25 cellular contexts compared by ENCODE assay signal in the genomic region with DNA sequence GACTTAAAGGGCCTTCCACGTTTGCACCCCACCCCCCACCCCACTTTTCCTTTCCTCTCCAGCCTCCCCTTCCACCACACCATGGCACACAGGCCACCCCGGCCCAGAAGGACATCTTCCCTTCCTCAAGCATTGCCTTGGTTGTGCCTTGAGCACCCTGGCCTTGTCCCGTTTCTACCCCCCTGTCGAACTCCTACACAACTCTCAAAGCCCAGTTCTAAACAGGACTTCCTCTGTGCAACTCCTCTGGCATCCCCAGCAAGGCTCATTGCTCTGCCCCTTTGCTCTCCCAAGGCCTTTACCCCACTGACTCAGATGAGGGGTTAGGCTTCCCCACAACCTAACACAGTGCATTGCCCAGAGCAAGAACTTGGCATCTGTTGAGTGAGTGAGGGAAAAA.
A peak's percentile ranks its signal among the peaks of the same experiment; 100 is the strongest.
DNase-seq lines count a peak whose midpoint lies in the region; ATAC-seq, FAIRE-seq and TF ChIP-seq lines count a peak whose summit lies in the region.
"Had no signal": no experiment of that assay in that cellular context is flagged by ENCODE, and none has a peak within 500 bp of the region (broad histone marks: within the 10 kb centered on the region; RNA-seq: fewer than 3 reads in every experiment).

No MANE protein-coding gene starts in this region.

- TF ChIP-seq POLR2A in HepG2 (IDR thresholded peaks at IDR 0.05; ENCODE audit: insufficient read depth in 1 of 2, low read depth in 2 of 2, low read length in 2 of 2) = no peak

- H3K18ac ChIP-seq in neuronal stem cell (ENCODE audit: low read length) = peak overlapping the region; percentile 3

- H2BK15ac ChIP-seq in neuronal stem cell (ENCODE audit: low read length) = no peak overlapping the region

- H3K4me3 ChIP-seq in SK-N-SH (ENCODE audit: low read depth in 2 of 2, low read length in 1 of 2) (no peak overlapping the region), endodermal cell (ENCODE audit: low read length) (no peak overlapping the region), neuronal stem cell (ENCODE audit: low read length in 2 of 2) (no peak overlapping the region), HepG2 (replicated peaks in 1 of 3; ENCODE audit: insufficient read depth in 1 of 3, low read depth in 2 of 3, low read length in 3 of 3) (no peak overlapping the region)
- H3K4me3 ChIP-seq: BLaER1, GM12878, GM23248 had no signal

- in situ Hi-C loops in HepG2 (cut with HindIII; ENCODE audit: extremely low pct_ligation_motif_present, low pct_unique_long_range_greater_than_20kb) = no loop called here

- H4K20me1 ChIP-seq in SK-N-SH (ENCODE audit: insufficient read depth) (no peaks in the 10 kb centered on the region), HepG2 (ENCODE audit: insufficient read depth, low read length) (no peaks in the 10 kb centered on the region)
- H4K20me1 ChIP-seq: BLaER1 had no signal

- H3K9me2 ChIP-seq in SK-N-SH = no peaks in the 10 kb centered on the region

- H3K27ac Mint-ChIP-seq in endodermal cell = no peak overlapping the region
- H3K27ac Mint-ChIP-seq: B cell; CD4-positive, CD25-positive, alpha-beta regulatory T cell; CD8-positive, alpha-beta T cell had no signal

- no peak overlapping the region for H3K23ac ChIP-seq in neuronal stem cell (ENCODE audit: low read depth, low read length, poor library complexity)

- H3K27ac ChIP-seq in SK-N-SH (ENCODE audit: low read depth in 2 of 2, low read length in 1 of 2) = no peak overlapping the region
- no peak overlapping the region for H3K27ac ChIP-seq in endodermal cell (ENCODE audit: low read depth, low read length)
- H3K27ac ChIP-seq in neuronal stem cell (replicated peaks; ENCODE audit: low read length) = no peak overlapping the region
- no peak overlapping the region for H3K27ac ChIP-seq in HepG2 (ENCODE audit: extremely low read length, insufficient read depth, low read length)
- H3K27ac ChIP-seq: 22Rv1, BLaER1, C4-2B, GM23248 had no signal

- no peaks in the 10 kb centered on the region for H3K79me1 ChIP-seq in neuronal stem cell (ENCODE audit: low read depth, low read length)

- H2AFZ ChIP-seq in SK-N-SH (ENCODE audit: low read depth) = no peak overlapping the region
- H2AFZ ChIP-seq in neuronal stem cell (ENCODE audit: low read length) = no peak overlapping the region
- no peak overlapping the region for H2AFZ ChIP-seq in HepG2 (ENCODE audit: low read length)
- H2AFZ ChIP-seq: GM23248 had no signal

- H3K36me3 Mint-ChIP-seq in endodermal cell (ENCODE audit: low read depth) = no peaks in the 10 kb centered on the region
- H3K36me3 Mint-ChIP-seq: CD4-positive, CD25-positive, alpha-beta regulatory T cell; CD8-positive, alpha-beta T cell had no signal

- no peak overlapping the region for H2BK120ac ChIP-seq in neuronal stem cell (ENCODE audit: low read depth, low read length)

- no peak overlapping the region for H4K91ac ChIP-seq in neuronal stem cell (ENCODE audit: low read depth, low read length, poor library complexity)

- no peak overlapping the region for H3K14ac ChIP-seq in neuronal stem cell (ENCODE audit: low read length)

- no peak for TF ChIP-seq CTCF in SK-N-SH (IDR thresholded peaks at IDR 0.05)
- TF ChIP-seq CTCF in endodermal cell (conservative IDR thresholded peaks at IDR 0.05) = no peak
- no peak for TF ChIP-seq CTCF in D721Med (IDR thresholded peaks at IDR 0.05; ENCODE audit: insufficient read depth, missing control alignments)
- TF ChIP-seq CTCF in HepG2 (CRISPR knock-in tag; IDR thresholded peaks at IDR 0.05) = no peak

- intact Hi-C loops in HepG2 (cut with micrococcal nuclease; ENCODE audit: unreplicated experiment) = no loop called here

- no peaks in the 10 kb centered on the region for H3K4me1 Mint-ChIP-seq in endodermal cell

- no peak overlapping the region for H3K4ac ChIP-seq in neuronal stem cell (ENCODE audit: low read length)

- H3K4me1 ChIP-seq in SK-N-SH (ENCODE audit: control insufficient read depth in 1 of 2, insufficient read depth in 2 of 2, low read depth in 1 of 2, low read length in 1 of 2) (peaks cover 0 to 9% of the 10 kb centered on the region in 2 experiments; a peak in 1 of 4 replicates), endodermal cell (ENCODE audit: control insufficient read depth, insufficient read depth, low read length) (peaks cover 2% of the 10 kb centered on the region), neuronal stem cell (ENCODE audit: control insufficient read depth in 2 of 2, insufficient read depth in 1 of 2, low read depth in 1 of 2, low read length in 2 of 2) (no peaks in the 10 kb centered on the region), HepG2 (ENCODE audit: insufficient read depth, low read length) (peaks cover 23% of the 10 kb centered on the region)

- H3K9me3 Mint-ChIP-seq in endodermal cell = peaks cover 11% of the 10 kb centered on the region
- H3K9me3 Mint-ChIP-seq: CD8-positive, alpha-beta T cell had no signal

- peaks cover 2% of the 10 kb centered on the region for H3K27me3 Mint-ChIP-seq in endodermal cell (ENCODE audit: insufficient read depth)

- no peak overlapping the region for H2BK12ac ChIP-seq in neuronal stem cell (ENCODE audit: low read length)

- H3K79me2 ChIP-seq in SK-N-SH (ENCODE audit: insufficient read depth) (no peaks in the 10 kb centered on the region), HepG2 (ENCODE audit: insufficient read depth, low read length) (no peaks in the 10 kb centered on the region)

- no peak overlapping the region for H4K8ac ChIP-seq in neuronal stem cell (ENCODE audit: low read depth, low read length)

- POLR2A ChIA-PET in SK-N-SH (lab: Yijun Ruan, JAX) = no interaction called here
- POLR2A ChIA-PET in HepG2 (lab: Yijun Ruan, JAX) = no interaction called here

- no peak for TF ChIP-seq EP300 in SK-N-SH (IDR thresholded peaks at IDR 0.05; ENCODE audit: borderline replicate concordance in 1 of 2, low read depth in 1 of 2, low read length in 1 of 2)
- TF ChIP-seq EP300 in HepG2 (IDR thresholded peaks at IDR 0.05; ENCODE audit: low read depth in 2 of 2, low read length in 2 of 2) = no peak
- TF ChIP-seq EP300 in HepG2 (CRISPR knock-in tag; IDR thresholded peaks at IDR 0.05; ENCODE audit: borderline replicate concordance) = no peak

- no peak overlapping the region for H2AK5ac ChIP-seq in neuronal stem cell (ENCODE audit: low read depth, low read length)

- H3K36me3 ChIP-seq in SK-N-SH (replicated peaks in 1 of 2; ENCODE audit: control insufficient read depth in 1 of 2, insufficient read depth in 2 of 2, low read length in 1 of 2) = no peaks in the 10 kb centered on the region
- no peaks in the 10 kb centered on the region for H3K36me3 ChIP-seq in endodermal cell (ENCODE audit: control insufficient read depth, insufficient read depth, low read length)
- H3K36me3 ChIP-seq in neuronal stem cell (replicated peaks in 1 of 2; ENCODE audit: control insufficient read depth in 2 of 2, insufficient read depth in 2 of 2, low read length in 2 of 2) = no peaks in the 10 kb centered on the region
- H3K36me3 ChIP-seq in HepG2 (replicated peaks in 1 of 2; ENCODE audit: control insufficient read depth in 1 of 2, insufficient read depth in 2 of 2, low read length in 2 of 2) = no peaks in the 10 kb centered on the region
- H3K36me3 ChIP-seq: BLaER1 had no signal

- TF ChIP-seq RAD21 in SK-N-SH (IDR thresholded peaks at IDR 0.05; ENCODE audit: low read length) = no peak
- no peak for TF ChIP-seq RAD21 in HepG2 (CRISPR knock-in tag; IDR thresholded peaks at IDR 0.05)

- ATAC-seq in SK-N-SH treated with all-trans-retinoic acid at 6 μM for 48 hours (no peak), HepG2 (no peak)
- ATAC-seq: CD8-positive, alpha-beta T cell; GM12878 had no signal

- peak overlapping the region; percentile 29 for H2BK5ac ChIP-seq in neuronal stem cell (ENCODE audit: low read length)

- H3F3A ChIP-seq in SK-N-SH (replicated peaks; ENCODE audit: insufficient read depth) = no peaks in the 10 kb centered on the region

- BruUV-seq in HepG2 (replicated peaks; lab: Mats Ljungman, UMichigan) = no TSS peak

- WGBS in SK-N-SH (ENCODE audit: low lambda C conversion rate) = 42% methylated on average over 4 of the region's 4 CpGs
- 93 to 100% methylated on average over 1 to 4 of the region's 4 CpGs for WGBS in endodermal cell (ENCODE audit: insufficient coverage in 1 of 2, insufficient read length in 1 of 2), 2 experiments
- WGBS in neuronal stem cell (ENCODE audit: extremely low coverage in 2 of 2, insufficient read length in 2 of 2, insufficient replicate concordance in 1 of 2), 2 donors = no CpG with 5 or more reads among the region's 4 CpGs
- WGBS in HepG2 (ENCODE audit: low lambda C conversion rate) = 26% methylated on average over 4 of the region's 4 CpGs

- H3K9ac ChIP-seq in SK-N-SH (no peak overlapping the region), endodermal cell (ENCODE audit: extremely low read depth, low read length, poor library complexity, severe bottlenecking) (no peak overlapping the region), neuronal stem cell (ENCODE audit: low read depth, low read length, poor library complexity) (no peak overlapping the region), HepG2 (ENCODE audit: insufficient read depth, low read depth, low read length) (no peak overlapping the region)
- H3K9ac ChIP-seq: BLaER1, GM23248 had no signal

- DNase-seq in SK-N-SH (no peak), endodermal cell (peak; percentile 24), neuronal stem cell (ENCODE audit: low spot score) (no peak), D721Med (ENCODE audit: insufficient read length, low spot score) (no peak), HepG2 (ENCODE audit: low spot score) (no peak)
- no peak for DNase-seq in NK-92 treated with Interleukin-12 subunit alpha and Interleukin-12 subunit beta, amount 100 ng/mL, for 24 hours (lab: John Stamatoyannopoulos, UW)
- DNase-seq: Caco-2; CD4-positive, CD25-positive, alpha-beta regulatory T cell; CD8-positive, alpha-beta T cell; DMS 273 treated with DMSO at 0.1 percent for 48 hours; DMS79; EL; GDM1; GM23248; H7; HCEC 1CT had no signal

- no peaks in the 10 kb centered on the region for H3K9me3 ChIP-seq in SK-N-SH
- H3K9me3 ChIP-seq in endodermal cell (ENCODE audit: control insufficient read depth, low read length) = no peaks in the 10 kb centered on the region
- no peaks in the 10 kb centered on the region for H3K9me3 ChIP-seq in neuronal stem cell (replicated peaks in 1 of 2; ENCODE audit: control insufficient read depth in 2 of 2, insufficient read depth in 1 of 2, low read depth in 1 of 2, low read length in 2 of 2)
- H3K9me3 ChIP-seq in HepG2 (ENCODE audit: low read length) = no peaks in the 10 kb centered on the region
- H3K9me3 ChIP-seq: BLaER1, Caco-2 had no signal

- peaks cover 5% of the 10 kb centered on the region; the same call in 1 of the 2 replicates for H3K27me3 ChIP-seq in SK-N-SH (ENCODE audit: insufficient read depth)
- H3K27me3 ChIP-seq in endodermal cell (ENCODE audit: control insufficient read depth, insufficient read depth, low read length, poor library complexity, severe bottlenecking) = no peaks in the 10 kb centered on the region
- no peaks in the 10 kb centered on the region for H3K27me3 ChIP-seq in neuronal stem cell (ENCODE audit: control insufficient read depth in 3 of 3, insufficient read depth in 3 of 3, low read depth in 1 of 3, low read length in 3 of 3)
- H3K27me3 ChIP-seq in HepG2 (ENCODE audit: control insufficient read depth in 1 of 2, insufficient read depth in 2 of 2, low read length in 2 of 2) = 0 out of 5 replicates have a peak, but pooled peaks cover 0 to 2% of the 10 kb centered on the region in 2 experiments
- H3K27me3 ChIP-seq: BLaER1 had no signal

- H3K4me2 ChIP-seq in SK-N-SH (no peak overlapping the region), neuronal stem cell (ENCODE audit: insufficient read depth, low read length, poor library complexity, severe bottlenecking) (no peak overlapping the region), HepG2 (ENCODE audit: low read depth, low read length) (no peak overlapping the region)
- H3K4me2 ChIP-seq: BLaER1 had no signal

- no peak overlapping the region for H3K4me3 Mint-ChIP-seq in endodermal cell
- H3K4me3 Mint-ChIP-seq: B cell; CD4-positive, CD25-positive, alpha-beta regulatory T cell; CD8-positive, alpha-beta T cell had no signal

- CTCF ChIA-PET in SK-N-SH (lab: Yijun Ruan, JAX) = interaction anchor here (1.6 kb wide), 1 partner anchor 14 kb away, joined by 4 read pairs; no protein-coding TSS in a partner anchor
- CTCF ChIA-PET in HepG2 (lab: Yijun Ruan, JAX; ENCODE audit: low intra/inter-chr PET ratio, low total read pairs) = no interaction called here

- no peak for FAIRE-seq in D721Med (lab: Jason Lieb, UNC)
- FAIRE-seq in HepG2 (lab: Jason Lieb, UNC) = no peak
- FAIRE-seq: A204.1, GM12878, GM19239, H1 had no signal
